ENCODE assay signal across 8 cellular contexts in the genomic region with DNA sequence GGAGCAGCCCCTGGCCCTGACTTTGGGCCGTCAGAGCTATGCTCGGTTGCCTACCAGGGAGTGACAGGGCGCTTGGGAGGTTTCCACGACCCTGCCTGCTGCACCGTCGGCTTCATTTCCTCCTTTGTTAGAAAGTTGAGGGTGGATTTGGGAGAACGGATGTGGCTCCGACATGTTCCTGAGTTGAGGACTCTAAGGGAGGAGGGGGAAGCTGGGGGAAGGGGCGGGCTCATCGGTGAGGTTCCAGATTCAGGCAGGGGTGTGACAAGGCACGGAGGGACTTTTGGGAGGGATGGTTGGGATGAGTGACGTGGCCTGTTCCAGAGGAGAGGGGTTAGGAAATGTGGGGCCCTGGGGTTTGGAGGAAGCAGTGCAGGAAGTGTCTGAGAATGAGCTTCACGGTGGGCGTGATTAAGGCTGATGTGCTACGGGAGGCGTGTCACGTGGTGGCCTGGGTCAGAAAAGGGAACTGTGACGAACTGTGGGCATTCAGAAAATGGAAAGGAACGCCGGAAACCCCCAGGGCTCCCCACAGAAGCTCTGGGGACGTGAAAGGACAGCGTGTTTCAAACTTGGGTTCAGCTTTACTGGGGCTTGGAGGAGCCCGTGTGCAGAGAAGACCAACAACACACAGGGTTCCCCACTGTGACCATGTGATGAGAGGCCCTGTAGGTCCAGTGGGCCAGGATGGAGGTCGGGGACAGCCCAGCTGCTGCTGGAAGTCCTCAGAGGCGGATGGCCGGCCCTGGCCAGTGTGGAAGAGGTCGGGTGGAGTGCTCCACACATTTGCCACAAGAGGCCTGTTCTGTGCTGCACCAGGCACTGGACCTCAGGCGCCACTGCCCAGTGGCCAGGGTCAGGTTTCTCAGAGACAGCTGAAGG. TPM values are rescaled to one million over a fixed set of nuclear protein-coding genes. Genes with fewer than 3 reads are reported as not detected.
DNase-seq lines count a peak whose midpoint lies in the region; ATAC-seq and TF ChIP-seq lines count a peak whose summit lies in the region.

No MANE protein-coding gene starts in this region.

- H3K36me3 ChIP-seq in esophagus squamous epithelium (no peaks in the 10 kb centered on the region), rectal smooth muscle tissue (ENCODE audit: control insufficient read depth, insufficient read depth, low read length) (no peaks in the 10 kb centered on the region), vagina (no peaks in the 10 kb centered on the region)

- H3K27ac ChIP-seq in esophagus squamous epithelium (peak overlapping the region; percentile 78 to 95 (median 89)), rectal smooth muscle tissue (ENCODE audit: low read depth, low read length) (peak overlapping the region; percentile 50), vagina (peak overlapping the region; percentile 81)

- 53 to 64% methylated on average over 18 of the region's 28 CpGs for WGBS in esophagus squamous epithelium, 2 donors

- peaks cover 10% of the 10 kb centered on the region for H3K36me3 Mint-ChIP-seq in activated CD4-positive, alpha-beta memory T cell treated with anti-CD3 and anti-CD28 coated beads for 36 hours

- CTCF ChIA-PET in activated CD4-positive, alpha-beta memory T cell treated with anti-CD3 and anti-CD28 coated beads for 36 hours (lab: Charles Lee) = interaction anchor here (0.8 to 2.2 kb wide), 5 partner anchors 30 to 658 kb away, joined by 3 to 14 read pairs (median 4); no protein-coding TSS in a partner anchor

- TF ChIP-seq POLR2A in esophagus squamous epithelium (IDR thresholded peaks at IDR 0.05) (peak in 2 of 4 donors; percentile 26 to 58), vagina (IDR thresholded peaks at IDR 0.05) (no peak)

- peak; percentile 73 for DNase-seq in Ammon's horn (ENCODE audit: low spot score)
- DNase-seq in KG1 (lab: John Stamatoyannopoulos, UW) = peak; percentile 76
- peak; percentile 88 for DNase-seq in activated CD4-positive, alpha-beta memory T cell treated with anti-CD3 and anti-CD28 coated beads for 36 hours
- peak; percentile 74 for DNase-seq in esophagus squamous epithelium (lab: John Stamatoyannopoulos, UW)
- DNase-seq in vagina (ENCODE audit: extremely low spot score in 2 of 2) = no peak
- no peak for DNase-seq in NCI-H2171 (lab: John Stamatoyannopoulos, UW)

- no peaks in the 10 kb centered on the region for H3K9me3 Mint-ChIP-seq in activated CD4-positive, alpha-beta memory T cell treated with anti-CD3 and anti-CD28 coated beads for 36 hours

- H3K27ac Mint-ChIP-seq in activated CD4-positive, alpha-beta memory T cell treated with anti-CD3 and anti-CD28 coated beads for 36 hours = peak overlapping the region; percentile 98

- peaks cover 60% of the 10 kb centered on the region for H3K4me1 Mint-ChIP-seq in activated CD4-positive, alpha-beta memory T cell treated with anti-CD3 and anti-CD28 coated beads for 36 hours (ENCODE audit: low read depth)

- H3K27me3 ChIP-seq in esophagus squamous epithelium (peaks cover 0 to 36% (median 0%) of the 10 kb centered on the region in 4 donors), rectal smooth muscle tissue (ENCODE audit: control insufficient read depth, insufficient read depth, low read length) (no peaks in the 10 kb centered on the region), vagina (no peaks in the 10 kb centered on the region)

- peaks cover 6 to 48% (median 24%) of the 10 kb centered on the region in 3 donors for H3K4me1 ChIP-seq in esophagus squamous epithelium
- H3K4me1 ChIP-seq in rectal smooth muscle tissue (ENCODE audit: control insufficient read depth, insufficient read depth, low read length) = peaks cover 4% of the 10 kb centered on the region
- H3K4me1 ChIP-seq in vagina = peaks cover 45% of the 10 kb centered on the region

- no peak overlapping the region for H3K9ac ChIP-seq in rectal smooth muscle tissue (ENCODE audit: low read length)

- intact Hi-C loops in activated CD4-positive, alpha-beta memory T cell treated with anti-CD3 and anti-CD28 coated beads for 36 hours (cut with micrococcal nuclease) = loop anchor here (2.0 kb wide), 1 partner anchor 30 kb away; no protein-coding TSS in a partner anchor
- intact Hi-C loops in esophagus squamous epithelium (cut with DNase I) (no loop called here), vagina (cut with DNase I) (no loop called here)

- peak overlapping the region in 3 of 4 donors; percentile 11 to 73 (median 20) for H3K4me3 ChIP-seq in esophagus squamous epithelium
- H3K4me3 ChIP-seq in rectal smooth muscle tissue (ENCODE audit: low read length) = peak overlapping the region; percentile 48
- peak overlapping the region; percentile 10 to 16 for H3K4me3 ChIP-seq in vagina

- TF ChIP-seq CTCF in esophagus squamous epithelium (IDR thresholded peaks at IDR 0.05) (no peak), vagina (IDR thresholded peaks at IDR 0.05) (no peak)

- H3K4me3 Mint-ChIP-seq in activated CD4-positive, alpha-beta memory T cell treated with anti-CD3 and anti-CD28 coated beads for 36 hours = peak overlapping the region; percentile 74

- POLR2A ChIA-PET in activated CD4-positive, alpha-beta memory T cell treated with anti-CD3 and anti-CD28 coated beads for 36 hours (lab: Charles Lee) = interaction anchor here (0.6 to 1.0 kb wide), 3 partner anchors 30 to 72 kb away, joined by 3 read pairs; a partner anchor contains a TSS

- ATAC-seq in GM19397 (IDR thresholded peaks at IDR 0.05; ENCODE audit: unreplicated experiment) = peak; percentile 50

- H3K9me3 ChIP-seq in esophagus squamous epithelium (no peaks in the 10 kb centered on the region), vagina (no peaks in the 10 kb centered on the region)

- H3K27me3 Mint-ChIP-seq in activated CD4-positive, alpha-beta memory T cell treated with anti-CD3 and anti-CD28 coated beads for 36 hours = peaks cover 4% of the 10 kb centered on the region

RNA-seq across cellular contexts. Expression of a gene that starts 2.8 kb away (rescaled TPM):
- total RNA-seq in activated CD4-positive, alpha-beta memory T cell treated with anti-CD3 and anti-CD28 coated beads for 36 hours = 10 to 100 TPM; 77.8 to 82.8 TPM
- total RNA-seq in esophagus squamous epithelium = 10 to 100 TPM in 2 of 4 donors, 1 to 10 TPM in 2; 3.3 to 20.8 (median 11.7) TPM
- 11.3 TPM for total RNA-seq in vagina

Comparison
In these comparisons a context has a peak if more than half of its experiments do, and no peak if none do; other contexts are left out.
1. DNase-seq: peak in Ammon's horn (single experiment), KG1 (single experiment), activated CD4-positive, alpha-beta memory T cell treated with anti-CD3 and anti-CD28 coated beads for 36 hours (single experiment) and esophagus squamous epithelium (single experiment); none in vagina (0 of 2) and NCI-H2171 (single experiment).
2. Peak in every context shown above with its lines, with median percentiles within 50 percentile points of each other: H3K27ac ChIP-seq and H3K4me3 ChIP-seq.